35 cellular contexts compared by ENCODE assay signal in the genomic region with DNA sequence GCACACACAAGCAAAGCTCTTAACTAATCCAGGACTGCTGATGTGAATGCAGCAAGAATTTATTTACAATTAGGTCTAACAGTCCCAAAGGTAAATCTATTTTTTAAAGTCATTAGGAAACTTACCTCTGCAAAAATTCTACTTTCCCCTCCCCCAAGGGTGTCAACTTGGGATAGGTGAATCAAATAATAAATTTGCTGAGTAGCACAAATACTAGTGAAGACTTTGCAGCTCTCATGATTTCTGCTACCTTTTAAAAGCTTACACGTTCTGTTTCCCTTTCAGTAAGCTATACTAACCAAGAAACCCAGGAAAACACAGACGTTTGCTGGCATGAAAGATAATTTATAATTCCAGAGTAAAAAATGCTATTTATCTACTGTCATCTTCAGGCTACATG.
"Had no signal": no experiment of that assay in that cellular context is flagged by ENCODE, and none has a peak within 500 bp of the region (broad histone marks: within the 10 kb centered on the region; RNA-seq: fewer than 3 reads in every experiment).

No MANE protein-coding gene starts in this region.

- H3K27me3 ChIP-seq: MG63 had no signal

- H3K36me3 ChIP-seq: MG63 had no signal

- H3K4me3 ChIP-seq: MG63 had no signal

- H3K9me3 ChIP-seq: MG63 had no signal

- DNase-seq: Kasumi-1, MG63, MM.1S, MV-4-11, NCI-H1048, NCI-H1092, NCI-H1092 treated with DMSO at 0.1 percent for 48 hours, NCI-H1105, NCI-H1105 treated with DMSO at 0.1 percent for 48 hours, NCI-H1417, NCI-H1417 treated with DMSO at 0.1 percent for 48 hours, NCI-H1436, NCI-H1436 treated with DMSO at 0.1 percent for 48 hours, NCI-H146, NCI-H1694, NCI-H1694 treated with DMSO at 0.1 percent for 48 hours, NCI-H187, NCI-H187 treated with DMSO at 0.1 percent for 48 hours, NCI-H1930, NCI-H2029, NCI-H2029 treated with DMSO at 0.1 percent for 48 hours, NCI-H2081, NCI-H2081 treated with DMSO at 0.1 percent for 48 hours, NCI-H2107, NCI-H2171, NCI-H2171 treated with DMSO at 0.1 percent for 48 hours, NCI-H2227 treated with DMSO at 0.1 percent for 48 hours, NCI-H226, NCI-H345, NCI-H446, NCI-H446 treated with DMSO at 0.1 percent for 48 hours, NCI-H510A, NCI-H510A treated with DMSO at 0.1 percent for 48 hours, NCI-H524, NCI-H524 treated with DMSO at 0.1 percent for 48 hours had no signal
